ENCODE assay signal across 1 cellular context in the genomic region with DNA sequence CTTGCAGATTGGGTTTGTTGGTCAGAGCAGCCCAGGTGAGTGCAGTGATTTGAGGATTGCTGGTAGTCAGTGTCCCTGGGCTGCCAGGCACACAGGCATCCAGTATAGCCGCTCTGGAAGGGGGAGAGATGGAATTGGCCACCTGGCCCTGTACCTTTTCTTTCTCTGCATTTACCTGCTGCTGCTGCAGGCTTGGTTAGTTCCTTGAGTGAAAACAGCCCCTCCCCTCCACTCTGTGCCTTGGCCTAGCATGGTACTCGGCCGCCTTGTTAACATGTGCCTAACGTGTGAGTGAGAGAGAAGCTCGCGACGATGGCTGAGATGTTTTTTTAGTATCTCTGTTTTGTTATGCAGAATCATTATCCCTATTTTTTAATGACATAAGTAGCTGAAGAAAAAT.
TF ChIP-seq lines count a peak whose summit lies in the region.

No MANE protein-coding gene starts in this region.

TF ChIP-seq in GM23338, 12 proteins besides CTCF, POLR2A, EP300 and RAD21 (continued from another document):
- TF ChIP-seq, protein P1, sequence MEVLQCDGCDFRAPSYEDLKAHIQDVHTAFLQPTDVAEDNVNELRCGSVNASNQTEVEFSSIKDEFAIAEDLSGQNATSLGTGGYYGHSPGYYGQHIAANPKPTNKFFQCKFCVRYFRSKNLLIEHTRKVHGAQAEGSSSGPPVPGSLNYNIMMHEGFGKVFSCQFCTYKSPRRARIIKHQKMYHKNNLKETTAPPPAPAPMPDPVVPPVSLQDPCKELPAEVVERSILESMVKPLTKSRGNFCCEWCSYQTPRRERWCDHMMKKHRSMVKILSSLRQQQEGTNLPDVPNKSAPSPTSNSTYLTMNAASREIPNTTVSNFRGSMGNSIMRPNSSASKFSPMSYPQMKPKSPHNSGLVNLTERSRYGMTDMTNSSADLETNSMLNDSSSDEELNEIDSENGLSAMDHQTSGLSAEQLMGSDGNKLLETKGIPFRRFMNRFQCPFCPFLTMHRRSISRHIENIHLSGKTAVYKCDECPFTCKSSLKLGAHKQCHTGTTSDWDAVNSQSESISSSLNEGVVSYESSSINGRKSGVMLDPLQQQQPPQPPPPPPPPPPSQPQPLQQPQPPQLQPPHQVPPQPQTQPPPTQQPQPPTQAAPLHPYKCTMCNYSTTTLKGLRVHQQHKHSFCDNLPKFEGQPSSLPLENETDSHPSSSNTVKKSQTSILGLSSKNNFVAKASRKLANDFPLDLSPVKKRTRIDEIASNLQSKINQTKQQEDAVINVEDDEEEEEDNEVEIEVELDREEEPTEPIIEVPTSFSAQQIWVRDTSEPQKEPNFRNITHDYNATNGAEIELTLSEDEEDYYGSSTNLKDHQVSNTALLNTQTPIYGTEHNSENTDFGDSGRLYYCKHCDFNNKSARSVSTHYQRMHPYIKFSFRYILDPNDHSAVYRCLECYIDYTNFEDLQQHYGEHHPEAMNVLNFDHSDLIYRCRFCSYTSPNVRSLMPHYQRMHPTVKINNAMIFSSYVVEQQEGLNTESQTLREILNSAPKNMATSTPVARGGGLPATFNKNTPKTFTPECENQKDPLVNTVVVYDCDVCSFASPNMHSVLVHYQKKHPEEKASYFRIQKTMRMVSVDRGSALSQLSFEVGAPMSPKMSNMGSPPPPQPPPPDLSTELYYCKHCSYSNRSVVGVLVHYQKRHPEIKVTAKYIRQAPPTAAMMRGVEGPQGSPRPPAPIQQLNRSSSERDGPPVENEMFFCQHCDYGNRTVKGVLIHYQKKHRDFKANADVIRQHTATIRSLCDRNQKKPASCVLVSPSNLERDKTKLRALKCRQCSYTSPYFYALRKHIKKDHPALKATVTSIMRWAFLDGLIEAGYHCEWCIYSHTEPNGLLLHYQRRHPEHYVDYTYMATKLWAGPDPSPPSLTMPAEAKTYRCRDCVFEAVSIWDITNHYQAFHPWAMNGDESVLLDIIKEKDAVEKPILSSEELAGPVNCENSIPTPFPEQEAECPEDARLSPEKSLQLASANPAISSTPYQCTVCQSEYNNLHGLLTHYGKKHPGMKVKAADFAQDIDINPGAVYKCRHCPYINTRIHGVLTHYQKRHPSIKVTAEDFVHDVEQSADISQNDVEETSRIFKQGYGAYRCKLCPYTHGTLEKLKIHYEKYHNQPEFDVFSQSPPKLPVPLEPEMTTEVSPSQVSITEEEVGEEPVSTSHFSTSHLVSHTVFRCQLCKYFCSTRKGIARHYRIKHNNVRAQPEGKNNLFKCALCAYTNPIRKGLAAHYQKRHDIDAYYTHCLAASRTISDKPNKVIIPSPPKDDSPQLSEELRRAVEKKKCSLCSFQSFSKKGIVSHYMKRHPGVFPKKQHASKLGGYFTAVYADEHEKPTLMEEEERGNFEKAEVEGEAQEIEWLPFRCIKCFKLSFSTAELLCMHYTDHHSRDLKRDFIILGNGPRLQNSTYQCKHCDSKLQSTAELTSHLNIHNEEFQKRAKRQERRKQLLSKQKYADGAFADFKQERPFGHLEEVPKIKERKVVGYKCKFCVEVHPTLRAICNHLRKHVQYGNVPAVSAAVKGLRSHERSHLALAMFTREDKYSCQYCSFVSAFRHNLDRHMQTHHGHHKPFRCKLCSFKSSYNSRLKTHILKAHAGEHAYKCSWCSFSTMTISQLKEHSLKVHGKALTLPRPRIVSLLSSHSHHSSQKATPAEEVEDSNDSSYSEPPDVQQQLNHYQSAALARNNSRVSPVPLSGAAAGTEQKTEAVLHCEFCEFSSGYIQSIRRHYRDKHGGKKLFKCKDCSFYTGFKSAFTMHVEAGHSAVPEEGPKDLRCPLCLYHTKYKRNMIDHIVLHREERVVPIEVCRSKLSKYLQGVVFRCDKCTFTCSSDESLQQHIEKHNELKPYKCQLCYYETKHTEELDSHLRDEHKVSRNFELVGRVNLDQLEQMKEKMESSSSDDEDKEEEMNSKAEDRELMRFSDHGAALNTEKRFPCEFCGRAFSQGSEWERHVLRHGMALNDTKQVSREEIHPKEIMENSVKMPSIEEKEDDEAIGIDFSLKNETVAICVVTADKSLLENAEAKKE (CRISPR knock-in tag; IDR thresholded peaks at IDR 0.05) = no peak
TF ChIP-seq in GM23338: peak in this region for 0.
